In genomic region chr17:61543786-61544415, GRCh38 we compare ENCODE assay signal across 10 cellular contexts. TPM values are rescaled to one million over a fixed set of nuclear protein-coding genes. Genes with fewer than 3 reads are reported as not detected.
"Had no signal": no experiment of that assay in that cellular context is flagged by ENCODE, and none has a peak within 500 bp of the region (broad histone marks: within the 10 kb centered on the region; RNA-seq: fewer than 3 reads in every experiment).

No MANE protein-coding gene starts in this region.

- H3K4me3 Mint-ChIP-seq: IgD-negative memory B cell had no signal

- H3K36me3 Mint-ChIP-seq: IgD-negative memory B cell had no signal

- FAIRE-seq: HepG2, K562 had no signal

- H3K27ac ChIP-seq: HL-60, KMS-11 had no signal

- H3K4me3 ChIP-seq: K562 had no signal

- ATAC-seq: HepG2, K562 had no signal

- H3K27ac Mint-ChIP-seq: IgD-negative memory B cell had no signal

- H3K4me2 ChIP-seq: KMS-11 had no signal

- DNase-seq: IMR-90, KBM-7, KG1 had no signal

- H3K4me1 Mint-ChIP-seq: IgD-negative memory B cell had no signal

RNA-seq across cellular contexts. Expression of gene NACA2, which starts 47.1 kb away (rescaled TPM):
- total RNA-seq: HepG2, HT-29, HT1080, IMR-90 had no signal
- polyA plus RNA-seq: IgD-negative memory B cell, IMR-90 had no signal
